Comparison of ENCODE assay signal across 1 cellular context in the genomic region with DNA sequence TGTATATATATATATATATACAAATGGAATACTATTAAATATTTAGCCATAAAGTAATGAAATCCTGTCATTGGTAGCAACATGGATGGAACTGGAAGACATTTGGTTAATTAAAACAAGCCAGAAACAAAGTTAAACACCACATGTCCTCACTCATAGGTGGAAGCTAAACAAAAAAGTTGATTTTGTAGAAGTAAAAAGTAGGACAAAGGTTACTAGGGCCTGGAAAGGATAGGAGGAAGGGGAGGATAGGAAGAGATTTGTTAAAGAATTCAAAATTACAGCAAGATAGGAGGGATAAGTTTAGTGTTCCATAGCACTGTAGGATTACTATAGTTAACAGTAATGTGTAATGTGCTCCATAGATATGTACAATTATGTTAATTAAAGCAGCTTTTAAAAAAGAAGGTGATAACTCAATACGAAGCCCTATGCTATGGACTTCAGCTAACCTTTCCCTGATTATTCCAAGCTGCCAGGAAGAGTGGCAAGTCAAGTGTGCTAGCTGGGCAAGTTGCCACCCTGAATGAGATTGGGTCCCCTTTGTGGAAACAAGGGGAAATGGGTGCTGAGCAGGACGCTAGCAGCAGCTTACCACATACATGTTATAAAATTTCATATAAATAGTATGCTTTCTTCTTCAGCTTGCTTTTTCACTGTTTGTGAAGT.
TF ChIP-seq lines count a peak whose summit lies in the region.

No MANE protein-coding gene starts in this region.

TF ChIP-seq in HepG2, 621 proteins besides CTCF, POLR2A, EP300 and RAD21:
- no peak for TF ChIP-seq ARID2 (CRISPR knock-in tag; IDR thresholded peaks at IDR 0.05; ENCODE audit: borderline replicate concordance)
- TF ChIP-seq RXRB (CRISPR knock-in tag; IDR thresholded peaks at IDR 0.05; ENCODE audit: borderline replicate concordance) = peak; percentile 75; the same call in 1 of the 2 replicates
- TF ChIP-seq, protein P1, sequence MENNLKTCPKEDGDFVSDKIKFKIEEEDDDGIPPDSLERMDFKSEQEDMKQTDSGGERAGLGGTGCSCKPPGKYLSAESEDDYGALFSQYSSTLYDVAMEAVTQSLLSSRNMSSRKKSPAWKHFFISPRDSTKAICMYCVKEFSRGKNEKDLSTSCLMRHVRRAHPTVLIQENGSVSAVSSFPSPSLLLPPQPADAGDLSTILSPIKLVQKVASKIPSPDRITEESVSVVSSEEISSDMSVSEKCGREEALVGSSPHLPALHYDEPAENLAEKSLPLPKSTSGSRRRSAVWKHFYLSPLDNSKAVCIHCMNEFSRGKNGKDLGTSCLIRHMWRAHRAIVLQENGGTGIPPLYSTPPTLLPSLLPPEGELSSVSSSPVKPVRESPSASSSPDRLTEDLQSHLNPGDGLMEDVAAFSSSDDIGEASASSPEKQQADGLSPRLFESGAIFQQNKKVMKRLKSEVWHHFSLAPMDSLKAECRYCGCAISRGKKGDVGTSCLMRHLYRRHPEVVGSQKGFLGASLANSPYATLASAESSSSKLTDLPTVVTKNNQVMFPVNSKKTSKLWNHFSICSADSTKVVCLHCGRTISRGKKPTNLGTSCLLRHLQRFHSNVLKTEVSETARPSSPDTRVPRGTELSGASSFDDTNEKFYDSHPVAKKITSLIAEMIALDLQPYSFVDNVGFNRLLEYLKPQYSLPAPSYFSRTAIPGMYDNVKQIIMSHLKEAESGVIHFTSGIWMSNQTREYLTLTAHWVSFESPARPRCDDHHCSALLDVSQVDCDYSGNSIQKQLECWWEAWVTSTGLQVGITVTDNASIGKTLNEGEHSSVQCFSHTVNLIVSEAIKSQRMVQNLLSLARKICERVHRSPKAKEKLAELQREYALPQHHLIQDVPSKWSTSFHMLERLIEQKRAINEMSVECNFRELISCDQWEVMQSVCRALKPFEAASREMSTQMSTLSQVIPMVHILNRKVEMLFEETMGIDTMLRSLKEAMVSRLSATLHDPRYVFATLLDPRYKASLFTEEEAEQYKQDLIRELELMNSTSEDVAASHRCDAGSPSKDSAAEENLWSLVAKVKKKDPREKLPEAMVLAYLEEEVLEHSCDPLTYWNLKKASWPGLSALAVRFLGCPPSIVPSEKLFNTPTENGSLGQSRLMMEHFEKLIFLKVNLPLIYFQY (CRISPR knock-in tag; IDR thresholded peaks at IDR 0.05; ENCODE audit: borderline replicate concordance) = no peak
- TF ChIP-seq RFX1 (IDR thresholded peaks at IDR 0.05) = no peak
- TF ChIP-seq, protein P2, sequence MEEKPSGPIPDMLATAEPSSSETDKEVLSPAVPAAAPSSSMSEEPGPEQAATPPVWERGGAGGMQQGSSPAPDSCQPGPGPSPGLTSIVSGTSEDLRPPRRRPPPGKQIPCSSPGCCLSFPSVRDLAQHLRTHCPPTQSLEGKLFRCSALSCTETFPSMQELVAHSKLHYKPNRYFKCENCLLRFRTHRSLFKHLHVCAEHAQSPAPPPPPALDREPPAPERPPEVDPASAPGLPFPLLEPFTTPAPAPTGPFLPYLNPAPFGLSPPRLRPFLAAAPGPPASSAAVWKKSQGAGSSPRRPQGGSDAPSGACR (CRISPR knock-in tag; IDR thresholded peaks at IDR 0.05) = no peak
- peak; percentile 90 for TF ChIP-seq PPARG (CRISPR knock-in tag; conservative IDR thresholded peaks at IDR 0.05)
- TF ChIP-seq ZNF143 (CRISPR knock-in tag; IDR thresholded peaks at IDR 0.05) = no peak
- no peak for TF ChIP-seq EHMT2 (IDR thresholded peaks at IDR 0.05; ENCODE audit: borderline replicate concordance, low read depth, low read length)
